Comparison of ENCODE assay signal across 25 cellular contexts in the genomic region with DNA sequence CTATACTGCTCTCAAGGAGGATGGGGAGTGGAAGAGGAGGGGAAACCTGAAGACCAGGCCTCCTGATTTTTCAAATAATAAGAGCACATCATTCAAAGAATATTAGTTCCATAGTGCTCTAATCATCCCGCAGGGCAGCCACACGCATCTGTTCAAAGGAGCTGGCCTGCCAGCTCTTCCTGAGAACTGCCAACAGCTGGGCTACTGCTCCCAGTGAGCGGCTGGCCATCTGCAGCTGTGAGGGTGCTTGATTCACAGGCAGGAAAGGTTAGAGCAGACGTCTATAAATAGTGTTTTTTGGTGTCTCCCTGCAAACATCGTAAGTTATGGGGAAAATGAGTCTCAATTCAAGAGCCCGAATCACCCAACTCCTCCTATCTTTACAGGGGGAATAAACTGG. TPM values are rescaled to one million over a fixed set of nuclear protein-coding genes. Genes with fewer than 3 reads are reported as not detected.
"Had no signal": no experiment of that assay in that cellular context is flagged by ENCODE, and none has a peak within 500 bp of the region (broad histone marks: within the 10 kb centered on the region; RNA-seq: fewer than 3 reads in every experiment).

No MANE protein-coding gene starts in this region.

- DNase-seq: activated CD4-positive, alpha-beta memory T cell treated with anti-CD3 and anti-CD28 coated beads, Interleukin-2, amount 10 ng/mL, durations not matched to agents 7 days and 5 days; activated CD4-positive, alpha-beta T cell treated with anti-CD3 and anti-CD28 coated beads, Interleukin-2, amount 50 U/mL, for 1 hour; activated CD4-positive, CD25-positive, alpha-beta regulatory T cell; activated naive CD4-positive, alpha-beta T cell treated with anti-CD3 and anti-CD28 coated beads, Interleukin-2, amount 50 U/mL, for 16 hours; activated naive CD8-positive, alpha-beta T cell treated with anti-CD3 and anti-CD28 coated beads, Interleukin-2, amount 10 ng/mL, durations not matched to agents 7 days and 5 days; activated T-cell treated with anti-CD3 and anti-CD28 coated beads for 4 hours; activated T-cell treated with anti-CD3 and anti-CD28 coated beads, Interleukin-2, amount 50 U/mL, for 48 hours; adrenal gland; anterior cingulate cortex; caudate nucleus; Kasumi-1; KBM-7; NCI-H1048; NCI-H2081; NCI-H510A treated with DMSO at 0.1 percent for 48 hours; NCI-H748 treated with DMSO at 0.1 percent for 48 hours; SK-N-SH; T-helper 1 cell had no signal

- H3K27ac Mint-ChIP-seq: activated CD4-positive, alpha-beta memory T cell treated with anti-CD3 and anti-CD28 coated beads, Interleukin-2, amount 10 ng/mL, durations not matched to agents 7 days and 5 days; activated naive CD8-positive, alpha-beta T cell treated with anti-CD3 and anti-CD28 coated beads, Interleukin-2, amount 10 ng/mL, durations not matched to agents 7 days and 5 days; activated T-helper 2 cell treated with anti-CD3 and anti-CD28 coated beads, Interferon-gamma antibody, Interleukin-2, Interleukin-4, amounts not matched to agents 10 μg/mL and 5 μg/mL and 100 μg/mL, durations not matched to agents 14 hours and 24 hours and 36 hours had no signal

- H3K4me1 Mint-ChIP-seq: activated CD4-positive, alpha-beta memory T cell treated with anti-CD3 and anti-CD28 coated beads, Interleukin-2, amount 10 ng/mL, durations not matched to agents 7 days and 5 days; activated naive CD8-positive, alpha-beta T cell treated with anti-CD3 and anti-CD28 coated beads, Interleukin-2, amount 10 ng/mL, durations not matched to agents 7 days and 5 days had no signal

- H3K4me1 ChIP-seq: adrenal gland, breast epithelium had no signal

- H3K27ac ChIP-seq: adrenal gland, breast epithelium, VCaP had no signal

- H3K4me3 Mint-ChIP-seq: activated CD4-positive, alpha-beta memory T cell treated with anti-CD3 and anti-CD28 coated beads, Interleukin-2, amount 10 ng/mL, durations not matched to agents 7 days and 5 days; activated naive CD8-positive, alpha-beta T cell treated with anti-CD3 and anti-CD28 coated beads, Interleukin-2, amount 10 ng/mL, durations not matched to agents 7 days and 5 days had no signal

- H3K4me3 ChIP-seq: adrenal gland, breast epithelium had no signal

- H3K27me3 Mint-ChIP-seq: activated CD4-positive, alpha-beta memory T cell treated with anti-CD3 and anti-CD28 coated beads, Interleukin-2, amount 10 ng/mL, durations not matched to agents 7 days and 5 days; activated naive CD8-positive, alpha-beta T cell treated with anti-CD3 and anti-CD28 coated beads, Interleukin-2, amount 10 ng/mL, durations not matched to agents 7 days and 5 days had no signal

- H3K9ac ChIP-seq: SK-N-SH had no signal

- H3K27me3 ChIP-seq: adrenal gland, breast epithelium had no signal

- H3K9me3 Mint-ChIP-seq: activated CD4-positive, alpha-beta memory T cell treated with anti-CD3 and anti-CD28 coated beads, Interleukin-2, amount 10 ng/mL, durations not matched to agents 7 days and 5 days; activated T-helper 2 cell treated with anti-CD3 and anti-CD28 coated beads, Interferon-gamma antibody, Interleukin-2, Interleukin-4, amounts not matched to agents 10 μg/mL and 5 μg/mL and 100 μg/mL, durations not matched to agents 14 hours and 24 hours and 36 hours had no signal

- H3K4me2 ChIP-seq: SK-N-SH had no signal

RNA-seq across cellular contexts. Expression of a gene that starts 41.9 kb away (rescaled TPM):
- total RNA-seq: activated CD4-positive, alpha-beta memory T cell treated with anti-CD3 and anti-CD28 coated beads, Interleukin-2, amount 10 ng/mL, durations not matched to agents 7 days and 5 days; activated CD8-positive, alpha-beta memory T cell treated with anti-CD3 and anti-CD28 coated beads for 36 hours; activated naive CD8-positive, alpha-beta T cell treated with anti-CD3 and anti-CD28 coated beads, Interleukin-2, amount 10 ng/mL, durations not matched to agents 7 days and 5 days; activated T-helper 2 cell treated with anti-CD3 and anti-CD28 coated beads, Interferon-gamma antibody, Interleukin-2, Interleukin-4, amounts not matched to agents 10 μg/mL and 5 μg/mL and 100 μg/mL, durations not matched to agents 14 hours and 24 hours and 36 hours; OCI-LY7; RPMI7951; T-helper 2 cell treated with Interferon-gamma antibody and Interleukin-4, amounts not matched to agents 100 ng/mL and 5 ng/mL, for 36 hours had no signal
